In the genomic region with DNA sequence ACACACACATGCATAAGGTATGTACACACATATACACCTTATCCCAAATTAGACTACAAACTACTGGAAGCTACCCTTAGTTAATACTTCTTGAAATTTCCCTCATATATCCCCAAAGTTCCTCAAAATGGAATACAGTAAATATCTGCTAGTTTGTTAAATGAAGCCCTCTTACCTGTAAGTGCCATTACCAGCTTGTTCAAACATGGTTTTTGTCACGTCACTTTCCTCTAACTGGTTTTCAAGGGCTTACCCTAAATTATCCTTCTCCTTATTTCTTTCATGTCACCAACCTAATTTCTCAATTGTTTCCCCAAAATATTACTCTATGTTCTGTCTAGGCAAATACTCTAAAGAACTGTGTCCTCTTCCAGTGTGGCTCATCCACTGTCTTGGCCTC, we compare ENCODE assay signal across 26 cellular contexts.
"Had no signal": no experiment of that assay in that cellular context is flagged by ENCODE, and none has a peak within 500 bp of the region (broad histone marks: within the 10 kb centered on the region; RNA-seq: fewer than 3 reads in every experiment).

No MANE protein-coding gene starts in this region.

- H3K9me3 ChIP-seq: neutrophil, psoas muscle, right lobe of liver, sigmoid colon, stomach, thoracic aorta, thyroid gland, tibial nerve, upper lobe of left lung, uterus had no signal

- H3K27me3 ChIP-seq: neutrophil, right lobe of liver, sigmoid colon, stomach, thyroid gland, tibial nerve, upper lobe of left lung, uterus had no signal

- H3K4me3 ChIP-seq: psoas muscle, right lobe of liver, sigmoid colon, stomach, thoracic aorta, thyroid gland, tibial nerve, upper lobe of left lung, uterus had no signal

- H3K4me1 ChIP-seq: parathyroid adenoma, psoas muscle, right lobe of liver, sigmoid colon, stomach, thyroid gland, tibial nerve, uterus had no signal

- H3K27ac ChIP-seq: neutrophil, parathyroid adenoma, psoas muscle, right lobe of liver, sigmoid colon, stomach, thoracic aorta, thyroid gland, tibial nerve, uterus had no signal

- DNase-seq: naive thymus-derived CD8-positive, alpha-beta T cell; nephron progenitor cell; nucleus accumbens; posterior cingulate gyrus; psoas muscle; right cardiac atrium; right lobe of liver; sigmoid colon; small intestine; stimulated activated CD4-positive, alpha-beta T cell treated with anti-CD3 and anti-CD28 coated beads, Interleukin-15, amount 100 ng/mL, for 24 hours; stimulated activated CD4-positive, alpha-beta T cell treated with anti-CD3 and anti-CD28 coated beads, Interleukin-2, amount 100 ng/mL, for 24 hours; stimulated activated CD4-positive, alpha-beta T cell treated with anti-CD3 and anti-CD28 coated beads, Interleukin-2, amount 100 ng/mL, for 48 hours; stimulated activated CD4-positive, alpha-beta T cell treated with anti-CD3 and anti-CD28 coated beads, Interleukin-4, amount 100 ng/mL, for 24 hours; stimulated activated naive B cell treated with anti-CD40 and anti-IgM and Interleukin-4, amounts not matched to agents 10 μg/mL and 1 μg/mL and 100 μg/mL, for 72 hours; stimulated activated naive CD4-positive, alpha-beta T cell treated with Interleukin-2 at 50 U/mL for 16 hours; stomach; thyroid gland; trophoblast cell; uterus had no signal

- H3K36me3 ChIP-seq: right lobe of liver, sigmoid colon, thoracic aorta, thyroid gland, uterus had no signal

- ATAC-seq: naive thymus-derived CD8-positive, alpha-beta T cell; natural killer cell treated with Interleukin-12 subunit alpha and Interleukin-12 subunit beta and Interleukin-15 and Interleukin-18, amount 100 ng/mL, for 72 hours; psoas muscle; right cardiac atrium; right lobe of liver; stimulated activated effector memory CD8-positive, alpha-beta T cell treated with anti-CD3 and anti-CD28 coated beads, Interleukin-12 subunit alpha, Interleukin-12 subunit beta, amount 100 ng/mL, for 72 hours; stimulated activated naive B cell treated with anti-CD40 and anti-IgM and Interleukin-4, amounts not matched to agents 10 μg/mL and 1 μg/mL and 100 μg/mL, for 72 hours had no signal
